In the genomic region with DNA sequence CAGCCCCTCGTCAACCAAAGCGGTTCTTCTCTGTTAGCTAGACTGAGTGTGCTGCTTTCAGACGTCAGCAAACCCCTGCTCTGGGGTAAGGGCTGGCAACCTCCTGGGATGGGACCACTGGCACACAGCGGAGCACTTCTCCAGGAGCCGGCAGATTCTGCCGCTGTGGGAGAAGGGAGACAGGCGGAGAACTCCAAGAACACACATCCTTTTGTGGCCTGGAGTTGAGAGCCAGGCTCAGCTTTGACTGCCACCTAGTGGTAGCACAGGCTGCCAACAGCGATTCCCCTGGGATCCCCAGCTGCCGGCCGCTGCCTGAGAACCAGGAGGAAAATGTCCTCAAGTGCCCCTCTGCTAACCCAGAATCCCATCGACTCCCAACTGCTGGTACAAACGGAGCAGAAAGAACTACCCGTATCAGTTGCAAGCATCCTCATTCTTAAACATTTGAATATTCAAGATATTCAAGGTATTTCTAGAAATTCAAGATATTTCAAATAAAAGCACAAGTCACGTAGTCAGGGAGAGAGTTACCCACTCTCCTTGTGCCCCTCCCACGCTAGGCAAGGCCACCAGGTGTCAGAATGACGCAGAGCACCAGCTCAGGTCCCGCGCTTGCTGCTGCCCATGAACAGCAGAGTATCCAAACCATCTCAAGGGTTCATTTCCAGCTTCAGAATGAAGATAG, we compare ENCODE assay signal across 8 cellular contexts. TPM values are rescaled to one million over a fixed set of nuclear protein-coding genes. Genes with fewer than 3 reads are reported as not detected.
DNase-seq lines count a peak whose midpoint lies in the region; ATAC-seq and TF ChIP-seq lines count a peak whose summit lies in the region.

No MANE protein-coding gene starts in this region.

- H3K18ac ChIP-seq in mesendoderm (ENCODE audit: low read length), result no peak overlapping the region

- no peak overlapping the region for H4K5ac ChIP-seq in mesendoderm (ENCODE audit: low read length)

- H3K9me3 Mint-ChIP-seq in HFFc6, result no peaks in the 10 kb centered on the region
- H3K9me3 Mint-ChIP-seq in activated CD4-positive, alpha-beta memory T cell treated with anti-CD3 and anti-CD28 coated beads for 36 hours, result no peaks in the 10 kb centered on the region

- H3K9ac ChIP-seq in mesendoderm (ENCODE audit: low read length), result no peak overlapping the region

- TF ChIP-seq CTCF in HFFc6 (IDR thresholded peaks at IDR 0.05), result peak; percentile 98

- H4K8ac ChIP-seq in mesendoderm (ENCODE audit: low read depth, low read length), result no peak overlapping the region

- peak overlapping the region; percentile 77 for H3K27ac Mint-ChIP-seq in HFFc6
- H3K27ac Mint-ChIP-seq in activated CD4-positive, alpha-beta memory T cell treated with anti-CD3 and anti-CD28 coated beads for 36 hours, result peak overlapping the region; percentile 16

- peak overlapping the region; percentile 26 for H3K4me3 Mint-ChIP-seq in HFFc6
- H3K4me3 Mint-ChIP-seq in activated CD4-positive, alpha-beta memory T cell treated with anti-CD3 and anti-CD28 coated beads for 36 hours, result no peak overlapping the region

- H3K36me3 ChIP-seq in effector memory CD4-positive, alpha-beta T cell (ENCODE audit: control insufficient read depth, insufficient read depth, low read length), result peaks cover 43% of the 10 kb centered on the region
- H3K36me3 ChIP-seq in mesendoderm (ENCODE audit: control insufficient read depth, insufficient read depth, low read length), result peaks cover 7% of the 10 kb centered on the region

- no peak for ATAC-seq in GM21515 (IDR thresholded peaks at IDR 0.05; ENCODE audit: unreplicated experiment)

- H3K79me2 ChIP-seq in mesendoderm (ENCODE audit: control insufficient read depth, insufficient read depth, low read length), result peaks cover 10% of the 10 kb centered on the region

- peaks cover 9% of the 10 kb centered on the region for H3K4me1 ChIP-seq in effector memory CD4-positive, alpha-beta T cell (ENCODE audit: control insufficient read depth, insufficient read depth, low read length, poor library complexity, severe bottlenecking)
- H3K4me1 ChIP-seq in mesendoderm (ENCODE audit: control insufficient read depth, low read depth, low read length), result peaks cover 1% of the 10 kb centered on the region

- DNase-seq in C1 segment of cervical spinal cord (lab: John Stamatoyannopoulos, UW), result peak in 13 of 14 donors; percentile 26 to 80 (median 47)
- DNase-seq in HFFc6, result peak; percentile 72
- peak; percentile 21 for DNase-seq in NCI-H82 treated with DMSO at 0.1 percent for 48 hours (lab: John Stamatoyannopoulos, UW; ENCODE audit: unreplicated experiment)
- DNase-seq in activated CD4-positive, alpha-beta memory T cell treated with anti-CD3 and anti-CD28 coated beads for 36 hours, result peak; percentile 70
- peak; percentile 11 to 47 (median 31) for DNase-seq in effector memory CD4-positive, alpha-beta T cell
- peak; percentile 91 for DNase-seq in mesendoderm
- peak; percentile 31 for DNase-seq in stimulated activated CD8-positive, alpha-beta memory T cell treated with anti-CD3 and anti-CD28 coated beads, Interleukin-4, amount 100 ng/mL, for 24 hours (ENCODE audit: low read depth)

- H2BK15ac ChIP-seq in mesendoderm (replicated peaks; ENCODE audit: low read depth), result no peak overlapping the region

- no peak overlapping the region for H2BK5ac ChIP-seq in mesendoderm (ENCODE audit: low read length)

- WGBS in mesendoderm (ENCODE audit: extremely low coverage, insufficient coverage, low lambda C conversion rate), result no CpG with 5 or more reads among the region's 18 CpGs

- peaks cover 43% of the 10 kb centered on the region for H3K4me1 Mint-ChIP-seq in HFFc6 (ENCODE audit: low read depth)
- H3K4me1 Mint-ChIP-seq in activated CD4-positive, alpha-beta memory T cell treated with anti-CD3 and anti-CD28 coated beads for 36 hours (ENCODE audit: low read depth), result peaks cover 24% of the 10 kb centered on the region

- H3K4ac ChIP-seq in mesendoderm (ENCODE audit: low read depth, low read length), result no peak overlapping the region

- no peak overlapping the region for H2BK120ac ChIP-seq in mesendoderm (ENCODE audit: low read depth, low read length)

- no peak overlapping the region for H2AK5ac ChIP-seq in mesendoderm (ENCODE audit: low read length)

- H3K23ac ChIP-seq in mesendoderm (ENCODE audit: low read length), result no peak overlapping the region

- no peak overlapping the region for H3K4me2 ChIP-seq in mesendoderm (ENCODE audit: low read length)

- H3K27me3 ChIP-seq in effector memory CD4-positive, alpha-beta T cell (replicated peaks; ENCODE audit: control insufficient read depth, insufficient read depth, low read length, poor library complexity, severe bottlenecking), result no peaks in the 10 kb centered on the region
- no peaks in the 10 kb centered on the region for H3K27me3 ChIP-seq in mesendoderm (ENCODE audit: insufficient read depth, low read length, poor library complexity)

- intact Hi-C loops in activated CD4-positive, alpha-beta memory T cell treated with anti-CD3 and anti-CD28 coated beads for 36 hours (cut with micrococcal nuclease), result no loop called here

- no peaks in the 10 kb centered on the region for H3K9me3 ChIP-seq in effector memory CD4-positive, alpha-beta T cell (ENCODE audit: control insufficient read depth, low read length)

- no peak overlapping the region for H3K56ac ChIP-seq in mesendoderm (ENCODE audit: low read length)

- H3K79me1 ChIP-seq in mesendoderm (ENCODE audit: low read length), result peaks cover 14% of the 10 kb centered on the region

- H3K4me3 ChIP-seq in effector memory CD4-positive, alpha-beta T cell (ENCODE audit: insufficient read depth, low read depth, low read length, poor library complexity, severe bottlenecking), result no peak overlapping the region
- H3K4me3 ChIP-seq in mesendoderm (ENCODE audit: low read length), result no peak overlapping the region

- CTCF ChIA-PET in activated CD4-positive, alpha-beta memory T cell treated with anti-CD3 and anti-CD28 coated beads for 36 hours (lab: Charles Lee), result interaction anchor here (0.6 to 3.3 kb wide), 20 partner anchors 9 to 629 kb away, joined by 3 to 12 read pairs (median 6); a partner anchor contains a TSS

- POLR2A ChIA-PET in activated CD4-positive, alpha-beta memory T cell treated with anti-CD3 and anti-CD28 coated beads for 36 hours (lab: Charles Lee), result no interaction called here

- H3K36me3 Mint-ChIP-seq in HFFc6 (ENCODE audit: low read depth), result peaks cover 33% of the 10 kb centered on the region
- H3K36me3 Mint-ChIP-seq in activated CD4-positive, alpha-beta memory T cell treated with anti-CD3 and anti-CD28 coated beads for 36 hours, result peaks cover 25% of the 10 kb centered on the region

- peaks cover 2% of the 10 kb centered on the region; the same call in 1 of the 2 replicates for H3K27me3 Mint-ChIP-seq in HFFc6 (ENCODE audit: insufficient read depth)
- H3K27me3 Mint-ChIP-seq in activated CD4-positive, alpha-beta memory T cell treated with anti-CD3 and anti-CD28 coated beads for 36 hours, result no peaks in the 10 kb centered on the region

- H3K27ac ChIP-seq in effector memory CD4-positive, alpha-beta T cell (ENCODE audit: insufficient read depth, low read length, poor library complexity, severe bottlenecking), result no peak overlapping the region
- no peak overlapping the region for H3K27ac ChIP-seq in mesendoderm (ENCODE audit: low read depth, low read length)

RNA-seq across cellular contexts. Expression of a gene that starts 4.9 kb away (rescaled TPM):
- 10 to 100 TPM; 23.2 to 28.5 (median 25.6) TPM for total RNA-seq in HFFc6 (2021; fragmentation: NEBNext Ultra II Directional; extraction: Animal tissue kit (Norgen Biotek cat#: 25700))
- 10 to 100 TPM; 16.3 to 16.7 TPM for total RNA-seq in activated CD4-positive, alpha-beta memory T cell treated with anti-CD3 and anti-CD28 coated beads for 36 hours
- polyA plus RNA-seq in mesendoderm (2013, experiment 1 of 2), result 9.5 TPM
- polyA plus RNA-seq in mesendoderm (2013, experiment 2 of 2), result 9.3 TPM

RNA-seq across cellular contexts. Expression of a gene that starts 29.3 kb away (rescaled TPM):
- 1,000 to 10,000 TPM; 1,259 to 2,084 (median 1,434) TPM for total RNA-seq in HFFc6 (2021; fragmentation: NEBNext Ultra II Directional; extraction: Animal tissue kit (Norgen Biotek cat#: 25700))
- total RNA-seq in activated CD4-positive, alpha-beta memory T cell treated with anti-CD3 and anti-CD28 coated beads for 36 hours, result 1 to 10 TPM in 1 of 2 experiments, under 1 TPM in 1; 0.19 to 1.3 TPM
- 110 TPM for polyA plus RNA-seq in mesendoderm (2013, experiment 1 of 2)
- polyA plus RNA-seq in mesendoderm (2013, experiment 2 of 2), result 112 TPM

RNA-seq across cellular contexts. Expression of a gene that starts 33.5 kb away (rescaled TPM):
- not detected for total RNA-seq in HFFc6 (2021; fragmentation: NEBNext Ultra II Directional; extraction: Animal tissue kit (Norgen Biotek cat#: 25700))
- not detected for total RNA-seq in activated CD4-positive, alpha-beta memory T cell treated with anti-CD3 and anti-CD28 coated beads for 36 hours
- polyA plus RNA-seq in mesendoderm (2013, experiment 1 of 2), result 17.5 TPM
- polyA plus RNA-seq in mesendoderm (2013, experiment 2 of 2), result 17.8 TPM

Comparison
In these comparisons a context has a peak if more than half of its experiments do, and no peak if none do; other contexts are left out.
1. DNase-seq: peak in every context shown above with its lines; median percentile 91 in mesendoderm; 72 in HFFc6; 70 in activated CD4-positive, alpha-beta memory T cell treated with anti-CD3 and anti-CD28 coated beads for 36 hours; 47 in C1 segment of cervical spinal cord; 31 in effector memory CD4-positive, alpha-beta T cell; 31 in stimulated activated CD8-positive, alpha-beta memory T cell treated with anti-CD3 and anti-CD28 coated beads, Interleukin-4, amount 100 ng/mL, for 24 hours; 21 in NCI-H82 treated with DMSO at 0.1 percent for 48 hours.
2. RNA of a gene that starts 29.3 kb away (total RNA-seq): 1,259 to 2,084 TPM in HFFc6; 0.19 to 1.3 TPM in activated CD4-positive, alpha-beta memory T cell treated with anti-CD3 and anti-CD28 coated beads for 36 hours; every median in the first group is over 100 times any median in the second.